ENCODE assay signal across 2 cellular contexts in genomic region chrX:112874140-112874539, GRCh38.
TF ChIP-seq lines count a peak whose summit lies in the region.

No MANE protein-coding gene starts in this region.

TF ChIP-seq in IMR-90, 13 proteins besides CTCF, POLR2A, EP300 and RAD21:
- no peak for TF ChIP-seq MXI1 (IDR thresholded peaks at IDR 0.05; ENCODE audit: borderline replicate concordance, low read depth, low read length)
- no peak for TF ChIP-seq USF2 (IDR thresholded peaks at IDR 0.05; ENCODE audit: low read depth, low read length)
- TF ChIP-seq BHLHE40 (IDR thresholded peaks at IDR 0.05; ENCODE audit: low read depth, low read length) = no peak

TF ChIP-seq in GM12878, 131 proteins besides CTCF, POLR2A, EP300 and RAD21:
- TF ChIP-seq ZNF207 (IDR thresholded peaks at IDR 0.05; ENCODE audit: borderline replicate concordance) (no peak), NBN (IDR thresholded peaks at IDR 0.05) (no peak), ZNF592 (IDR thresholded peaks at IDR 0.05) (no peak), NR2F1 (conservative IDR thresholded peaks at IDR 0.05) (no peak), NR2C1 (IDR thresholded peaks at IDR 0.05) (no peak), BCL11A (IDR thresholded peaks at IDR 0.05; ENCODE audit: low read depth, low read length) (no peak), TCF3 (IDR thresholded peaks at IDR 0.05; ENCODE audit: borderline replicate concordance, insufficient read depth, low read depth, low read length) (no peak), JUND (IDR thresholded peaks at IDR 0.05; ENCODE audit: low read depth, low read length) (no peak), MTA2 (IDR thresholded peaks at IDR 0.05; ENCODE audit: low read depth) (no peak), TARDBP (IDR thresholded peaks at IDR 0.05; ENCODE audit: borderline replicate concordance) (no peak), YY1 (IDR thresholded peaks at IDR 0.05; ENCODE audit: low read depth, low read length) (no peak), MXI1 (IDR thresholded peaks at IDR 0.05; ENCODE audit: low read depth, low read length) (no peak)
- TF ChIP-seq, protein P1, sequence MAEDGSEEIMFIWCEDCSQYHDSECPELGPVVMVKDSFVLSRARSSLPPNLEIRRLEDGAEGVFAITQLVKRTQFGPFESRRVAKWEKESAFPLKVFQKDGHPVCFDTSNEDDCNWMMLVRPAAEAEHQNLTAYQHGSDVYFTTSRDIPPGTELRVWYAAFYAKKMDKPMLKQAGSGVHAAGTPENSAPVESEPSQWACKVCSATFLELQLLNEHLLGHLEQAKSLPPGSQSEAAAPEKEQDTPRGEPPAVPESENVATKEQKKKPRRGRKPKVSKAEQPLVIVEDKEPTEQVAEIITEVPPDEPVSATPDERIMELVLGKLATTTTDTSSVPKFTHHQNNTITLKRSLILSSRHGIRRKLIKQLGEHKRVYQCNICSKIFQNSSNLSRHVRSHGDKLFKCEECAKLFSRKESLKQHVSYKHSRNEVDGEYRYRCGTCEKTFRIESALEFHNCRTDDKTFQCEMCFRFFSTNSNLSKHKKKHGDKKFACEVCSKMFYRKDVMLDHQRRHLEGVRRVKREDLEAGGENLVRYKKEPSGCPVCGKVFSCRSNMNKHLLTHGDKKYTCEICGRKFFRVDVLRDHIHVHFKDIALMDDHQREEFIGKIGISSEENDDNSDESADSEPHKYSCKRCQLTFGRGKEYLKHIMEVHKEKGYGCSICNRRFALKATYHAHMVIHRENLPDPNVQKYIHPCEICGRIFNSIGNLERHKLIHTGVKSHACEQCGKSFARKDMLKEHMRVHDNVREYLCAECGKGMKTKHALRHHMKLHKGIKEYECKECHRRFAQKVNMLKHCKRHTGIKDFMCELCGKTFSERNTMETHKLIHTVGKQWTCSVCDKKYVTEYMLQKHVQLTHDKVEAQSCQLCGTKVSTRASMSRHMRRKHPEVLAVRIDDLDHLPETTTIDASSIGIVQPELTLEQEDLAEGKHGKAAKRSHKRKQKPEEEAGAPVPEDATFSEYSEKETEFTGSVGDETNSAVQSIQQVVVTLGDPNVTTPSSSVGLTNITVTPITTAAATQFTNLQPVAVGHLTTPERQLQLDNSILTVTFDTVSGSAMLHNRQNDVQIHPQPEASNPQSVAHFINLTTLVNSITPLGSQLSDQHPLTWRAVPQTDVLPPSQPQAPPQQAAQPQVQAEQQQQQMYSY (CRISPR knock-in tag; IDR thresholded peaks at IDR 0.05) = no peak
- TF ChIP-seq, protein P2, sequence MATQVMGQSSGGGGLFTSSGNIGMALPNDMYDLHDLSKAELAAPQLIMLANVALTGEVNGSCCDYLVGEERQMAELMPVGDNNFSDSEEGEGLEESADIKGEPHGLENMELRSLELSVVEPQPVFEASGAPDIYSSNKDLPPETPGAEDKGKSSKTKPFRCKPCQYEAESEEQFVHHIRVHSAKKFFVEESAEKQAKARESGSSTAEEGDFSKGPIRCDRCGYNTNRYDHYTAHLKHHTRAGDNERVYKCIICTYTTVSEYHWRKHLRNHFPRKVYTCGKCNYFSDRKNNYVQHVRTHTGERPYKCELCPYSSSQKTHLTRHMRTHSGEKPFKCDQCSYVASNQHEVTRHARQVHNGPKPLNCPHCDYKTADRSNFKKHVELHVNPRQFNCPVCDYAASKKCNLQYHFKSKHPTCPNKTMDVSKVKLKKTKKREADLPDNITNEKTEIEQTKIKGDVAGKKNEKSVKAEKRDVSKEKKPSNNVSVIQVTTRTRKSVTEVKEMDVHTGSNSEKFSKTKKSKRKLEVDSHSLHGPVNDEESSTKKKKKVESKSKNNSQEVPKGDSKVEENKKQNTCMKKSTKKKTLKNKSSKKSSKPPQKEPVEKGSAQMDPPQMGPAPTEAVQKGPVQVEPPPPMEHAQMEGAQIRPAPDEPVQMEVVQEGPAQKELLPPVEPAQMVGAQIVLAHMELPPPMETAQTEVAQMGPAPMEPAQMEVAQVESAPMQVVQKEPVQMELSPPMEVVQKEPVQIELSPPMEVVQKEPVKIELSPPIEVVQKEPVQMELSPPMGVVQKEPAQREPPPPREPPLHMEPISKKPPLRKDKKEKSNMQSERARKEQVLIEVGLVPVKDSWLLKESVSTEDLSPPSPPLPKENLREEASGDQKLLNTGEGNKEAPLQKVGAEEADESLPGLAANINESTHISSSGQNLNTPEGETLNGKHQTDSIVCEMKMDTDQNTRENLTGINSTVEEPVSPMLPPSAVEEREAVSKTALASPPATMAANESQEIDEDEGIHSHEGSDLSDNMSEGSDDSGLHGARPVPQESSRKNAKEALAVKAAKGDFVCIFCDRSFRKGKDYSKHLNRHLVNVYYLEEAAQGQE (IDR thresholded peaks at IDR 0.05; ENCODE audit: low read depth, low read length) = no peak
